In the genomic region with DNA sequence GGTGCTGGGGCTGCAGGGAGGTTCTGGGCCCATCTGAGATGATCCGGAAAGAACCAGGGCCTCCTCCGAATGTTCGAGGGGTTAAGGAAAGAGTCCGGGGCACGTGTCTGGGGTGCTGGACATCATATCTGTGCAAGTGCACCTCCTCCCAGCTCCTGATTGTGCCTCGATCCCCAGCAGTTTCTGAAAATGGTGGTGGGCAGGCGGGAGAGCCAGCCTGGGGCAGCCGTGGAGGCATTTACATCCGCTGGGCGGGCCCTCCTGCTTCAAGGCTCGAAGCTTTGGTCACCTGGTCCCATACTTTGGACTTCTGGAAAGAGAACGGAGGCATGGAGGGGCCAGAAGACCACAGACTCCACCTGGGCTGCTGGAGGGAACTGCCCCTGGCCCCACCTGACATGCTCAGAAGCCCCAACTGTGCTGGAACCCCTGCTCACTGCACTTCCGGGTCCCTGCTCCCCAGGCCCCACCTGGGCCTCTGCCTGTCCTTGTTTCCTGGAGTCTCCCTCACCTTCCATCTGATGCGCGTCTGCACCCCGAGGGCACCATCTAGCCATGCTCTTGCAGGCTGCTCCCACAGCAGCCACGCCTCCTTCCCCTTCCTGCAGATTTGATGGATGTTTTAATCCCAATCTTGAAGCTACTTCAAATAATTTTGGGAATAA, we compare ENCODE assay signal across 19 cellular contexts.
"Had no signal": no experiment of that assay in that cellular context is flagged by ENCODE, and none has a peak within 500 bp of the region (broad histone marks: within the 10 kb centered on the region; RNA-seq: fewer than 3 reads in every experiment).

No MANE protein-coding gene starts in this region.

- H3K36me3 ChIP-seq: prostate gland, stomach, thoracic aorta, transverse colon had no signal

- H3K9ac ChIP-seq: parathyroid adenoma had no signal

- H3K4me3 ChIP-seq: hepatocyte, mucosa of descending colon, prostate gland, stomach, thoracic aorta, transverse colon had no signal

- H3K4me3 Mint-ChIP-seq: naive thymus-derived CD8-positive, alpha-beta T cell had no signal

- H3K36me3 Mint-ChIP-seq: naive thymus-derived CD8-positive, alpha-beta T cell had no signal

- H3K4me1 ChIP-seq: foreskin keratinocyte, parathyroid adenoma, prostate gland, stomach, transverse colon had no signal

- H3K9me3 ChIP-seq: mucosa of descending colon, prostate gland, stomach, thoracic aorta, transverse colon had no signal

- H3K4me2 ChIP-seq: hepatocyte had no signal

- H3K9me3 Mint-ChIP-seq: naive thymus-derived CD8-positive, alpha-beta T cell had no signal

- H3K27me3 ChIP-seq: foreskin keratinocyte, hepatocyte, transverse colon had no signal

- H2AFZ ChIP-seq: hepatocyte, parathyroid adenoma had no signal

- H3K27ac ChIP-seq: foreskin keratinocyte, hepatocyte, parathyroid adenoma, prostate gland, stomach, thoracic aorta, transverse colon had no signal

- FAIRE-seq: colon, endothelial cell of umbilical vein had no signal

- H3K79me2 ChIP-seq: hepatocyte, parathyroid adenoma had no signal

- DNase-seq: dermis blood vessel endothelial cell; erythroblast; foreskin keratinocyte; head of caudate nucleus; left colon; mucosa of descending colon; stimulated activated CD4-positive, alpha-beta T cell treated with anti-CD3 and anti-CD28 coated beads, Interleukin-2, amount 100 ng/mL, for 24 hours; stimulated activated CD4-positive, alpha-beta T cell treated with anti-CD3 and anti-CD28 coated beads, Interleukin-4, amount 100 ng/mL, for 4 hours; stomach; substantia nigra; transverse colon had no signal

- H3K27me3 Mint-ChIP-seq: naive thymus-derived CD8-positive, alpha-beta T cell had no signal

- ATAC-seq: foreskin keratinocyte; left colon; mucosa of descending colon; naive thymus-derived CD8-positive, alpha-beta T cell; sciatic nerve had no signal
